ENCODE assay signal across 8 cellular contexts in the genomic region with DNA sequence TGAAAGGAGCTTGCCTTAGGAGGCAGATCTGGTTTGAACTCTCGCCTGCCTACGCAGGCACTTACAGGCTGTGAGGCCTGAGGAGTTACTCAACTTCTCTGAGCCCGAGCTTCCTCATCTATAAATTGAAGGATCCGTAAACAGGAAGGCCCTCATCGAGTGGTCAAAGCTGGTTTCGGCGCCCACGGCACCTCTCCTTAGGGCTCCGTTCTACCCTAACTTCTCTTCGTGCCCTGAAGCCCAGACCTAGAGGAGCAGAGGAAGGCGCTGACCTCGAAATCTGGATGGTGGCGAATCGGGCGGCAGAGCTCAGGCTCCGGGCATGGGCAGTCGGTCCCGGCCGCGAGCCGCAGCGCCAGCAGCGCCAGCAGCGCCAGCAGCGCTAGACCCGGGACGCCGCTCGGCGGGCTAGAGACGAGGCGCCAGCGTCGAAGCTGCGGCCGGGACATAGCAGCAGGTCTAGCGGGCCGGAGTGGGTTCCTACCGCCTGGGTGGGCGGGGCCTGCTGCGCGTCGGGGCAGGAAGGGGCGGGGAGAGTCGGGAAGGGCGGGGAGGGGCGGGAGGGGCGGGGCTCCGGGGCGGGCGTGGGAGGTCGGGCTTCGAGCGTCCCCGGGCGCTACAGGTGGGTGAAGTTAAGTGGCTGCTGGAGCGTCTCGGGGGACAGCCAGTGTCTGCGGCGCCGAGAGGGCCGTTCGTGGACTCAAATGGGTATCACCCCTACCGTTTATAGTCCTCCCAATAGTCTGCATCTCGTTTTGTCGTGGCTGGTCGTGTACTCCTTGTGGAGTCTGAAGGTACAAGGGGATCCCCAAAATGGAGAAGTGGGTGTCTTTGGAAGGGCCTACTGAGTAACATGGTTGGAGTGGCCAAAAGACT. TPM values are rescaled to one million over a fixed set of nuclear protein-coding genes. Genes with fewer than 3 reads are reported as not detected.
A peak's percentile ranks its signal among the peaks of the same experiment; 100 is the strongest.
DNase-seq lines count a peak whose midpoint lies in the region; ATAC-seq and TF ChIP-seq lines count a peak whose summit lies in the region.

A gene with protein sequence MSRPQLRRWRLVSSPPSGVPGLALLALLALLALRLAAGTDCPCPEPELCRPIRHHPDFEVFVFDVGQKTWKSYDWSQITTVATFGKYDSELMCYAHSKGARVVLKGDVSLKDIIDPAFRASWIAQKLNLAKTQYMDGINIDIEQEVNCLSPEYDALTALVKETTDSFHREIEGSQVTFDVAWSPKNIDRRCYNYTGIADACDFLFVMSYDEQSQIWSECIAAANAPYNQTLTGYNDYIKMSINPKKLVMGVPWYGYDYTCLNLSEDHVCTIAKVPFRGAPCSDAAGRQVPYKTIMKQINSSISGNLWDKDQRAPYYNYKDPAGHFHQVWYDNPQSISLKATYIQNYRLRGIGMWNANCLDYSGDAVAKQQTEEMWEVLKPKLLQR (minus strand): TSS at position 474 of the 876 bp plus-strand sequence. CDS start 25 bp downstream, at position 449.

- H3K27me3 Mint-ChIP-seq in GM23338 (ENCODE audit: insufficient read depth, low read depth, poor library complexity) = peaks cover 9% of the 10 kb centered on the region
- no peaks in the 10 kb centered on the region for H3K27me3 Mint-ChIP-seq in natural killer cell treated with Interleukin-12 subunit alpha and Interleukin-12 subunit beta and Interleukin-15 and Interleukin-18, amount 100 ng/mL, for 72 hours

- H3K27me3 ChIP-seq in GM23338 (ENCODE audit: insufficient read depth) (no peaks in the 10 kb centered on the region), RWPE2 (ENCODE audit: insufficient read depth, poor library complexity, severe bottlenecking) (no peaks in the 10 kb centered on the region)

- no peaks in the 10 kb centered on the region for H3K9me3 ChIP-seq in RWPE2 (ENCODE audit: severe bottlenecking)

- peaks cover 6% of the 10 kb centered on the region; the same call in 1 of the 2 replicates for H3K9me2 ChIP-seq in GM23338 (ENCODE audit: insufficient read depth)

- H3K79me2 ChIP-seq in GM23338 (replicated peaks; ENCODE audit: insufficient read depth) = no peaks in the 10 kb centered on the region

- H3K27ac Mint-ChIP-seq in GM23338 = peak within 1 kb of the TSS; percentile 91
- H3K27ac Mint-ChIP-seq in natural killer cell treated with Interleukin-12 subunit alpha and Interleukin-12 subunit beta and Interleukin-15 and Interleukin-18, amount 100 ng/mL, for 72 hours = peak within 1 kb of the TSS; percentile 92 to 99

- no peaks in the 10 kb centered on the region for H3K9me3 Mint-ChIP-seq in GM23338
- H3K9me3 Mint-ChIP-seq in natural killer cell treated with Interleukin-12 subunit alpha and Interleukin-12 subunit beta and Interleukin-15 and Interleukin-18, amount 100 ng/mL, for 72 hours = no peaks in the 10 kb centered on the region

- H3K36me3 ChIP-seq in GM23338 (ENCODE audit: insufficient read depth) = no peaks in the 10 kb centered on the region
- peaks cover 5% of the 10 kb centered on the region; the same call in 1 of the 2 replicates for H3K36me3 ChIP-seq in RWPE2 (ENCODE audit: low read depth)

- H3F3A ChIP-seq in GM23338 (replicated peaks; ENCODE audit: low read depth) = 0 out of 2 replicates have a peak, but pooled peaks cover 6% of the 10 kb centered on the region

- H3K4me3 Mint-ChIP-seq in GM23338 = peak within 1 kb of the TSS; percentile 82
- H3K4me3 Mint-ChIP-seq in natural killer cell treated with Interleukin-12 subunit alpha and Interleukin-12 subunit beta and Interleukin-15 and Interleukin-18, amount 100 ng/mL, for 72 hours = peak within 1 kb of the TSS; percentile 98

- TF ChIP-seq CTCF in GM23338 (conservative IDR thresholded peaks at IDR 0.05; ENCODE audit: low read depth in 2 of 2) (no peak), RWPE2 (IDR thresholded peaks at IDR 0.05; ENCODE audit: poor library complexity, severe bottlenecking) (no peak), fibroblast of pulmonary artery (IDR thresholded peaks at IDR 0.05; ENCODE audit: low read length, missing control alignments) (no peak)

- H3K4me1 Mint-ChIP-seq in GM23338 = peaks cover 37% of the 10 kb centered on the region
- H3K4me1 Mint-ChIP-seq in natural killer cell treated with Interleukin-12 subunit alpha and Interleukin-12 subunit beta and Interleukin-15 and Interleukin-18, amount 100 ng/mL, for 72 hours (ENCODE audit: low read depth in 2 of 2) = peaks cover 34 to 38% of the 10 kb centered on the region in 2 donors

- peaks cover 2% of the 10 kb centered on the region; the same call in 1 of the 3 replicates for H3K36me3 Mint-ChIP-seq in GM23338 (ENCODE audit: low read depth)
- H3K36me3 Mint-ChIP-seq in natural killer cell treated with Interleukin-12 subunit alpha and Interleukin-12 subunit beta and Interleukin-15 and Interleukin-18, amount 100 ng/mL, for 72 hours = peaks cover 17% of the 10 kb centered on the region

- H3K27ac ChIP-seq in GM23338 (ENCODE audit: low read depth) (peak within 1 kb of the TSS; percentile 64), RWPE2 (ENCODE audit: poor library complexity, severe bottlenecking) (peak within 1 kb of the TSS; percentile 79)

- H2AFZ ChIP-seq in GM23338 = peak within 1 kb of the TSS; percentile 92

- H3K4me3 ChIP-seq in GM23338 = peak within 1 kb of the TSS; percentile 71
- H3K4me3 ChIP-seq in RWPE2 (ENCODE audit: severe bottlenecking) = peak within 1 kb of the TSS; percentile 61
- H3K4me3 ChIP-seq in fibroblast of pulmonary artery (replicated peaks; ENCODE audit: low read depth, low read length) = peak within 1 kb of the TSS; percentile 71

- peak; percentile 95 for ATAC-seq in GM23338
- ATAC-seq in RWPE2 (ENCODE audit: low read depth) = peak; percentile 88
- peak; percentile 95 to 97 for ATAC-seq in natural killer cell treated with Interleukin-12 subunit alpha and Interleukin-12 subunit beta and Interleukin-15 and Interleukin-18, amount 100 ng/mL, for 72 hours
- peak; percentile 88 for ATAC-seq in stimulated activated naive CD8-positive, alpha-beta T cell treated with anti-CD3 and anti-CD28 coated beads, Interleukin-15, Interleukin-2, amounts not matched to agents 100 U/mL and 50 U/mL, for 24 hours

- peak; percentile 89 for DNase-seq in EH (ENCODE audit: low read depth)
- peak; percentile 95 for DNase-seq in GM23338 (ENCODE audit: low spot score)
- peak; percentile 83 to 86 for DNase-seq in Kasumi-1 (lab: John Stamatoyannopoulos, UW)
- peak; percentile 82 for DNase-seq in RWPE2 (ENCODE audit: low spot score)
- DNase-seq in activated effector memory CD4-positive, alpha-beta T cell treated with Interleukin-2 at 50 U/mL for 16 hours = peak; percentile 73
- DNase-seq in fibroblast of pulmonary artery (ENCODE audit: low read depth) = peak; percentile 87
- peak; percentile 90 for DNase-seq in natural killer cell treated with Interleukin-12 subunit alpha and Interleukin-12 subunit beta and Interleukin-15 and Interleukin-18, amount 100 ng/mL, for 72 hours (ENCODE audit: low spot score)
- peak; percentile 89 for DNase-seq in stimulated activated naive CD8-positive, alpha-beta T cell treated with anti-CD3 and anti-CD28 coated beads, Interleukin-15, Interleukin-2, amounts not matched to agents 100 U/mL and 50 U/mL, for 24 hours

- no peaks in the 10 kb centered on the region for H4K20me1 ChIP-seq in GM23338 (replicated peaks; ENCODE audit: insufficient read depth)

- H3K4me2 ChIP-seq in GM23338 = peak within 1 kb of the TSS; percentile 75

- H3K4me1 ChIP-seq in GM23338 (ENCODE audit: insufficient read depth) = peaks cover 24% of the 10 kb centered on the region
- H3K4me1 ChIP-seq in RWPE2 (ENCODE audit: insufficient read depth, poor library complexity, severe bottlenecking) = peaks cover 17% of the 10 kb centered on the region

TF ChIP-seq in GM23338, 12 proteins besides CTCF, POLR2A, EP300 and RAD21:
- TF ChIP-seq NANOG (IDR thresholded peaks at IDR 0.05; ENCODE audit: borderline replicate concordance) = no peak
- TF ChIP-seq POLR2AphosphoS5 (IDR thresholded peaks at IDR 0.05; ENCODE audit: low read depth) = peak; percentile 88
TF ChIP-seq in GM23338: peak in this region for 1.

RNA-seq across cellular contexts. Expression of the gene that starts here (rescaled TPM):
- total RNA-seq in GM23338 (2014; rRNA removed; shearing (Covaris generic)) = 5.1 and 5.2 TPM in 2 replicates
- polyA plus RNA-seq in GM23338 (2016; fragmentation: Nextera tagmentation; extraction: Ambion mirVana) = 2.9 and 4.3 TPM in 2 replicates
- 10 to 100 TPM; 10.1 to 20.9 TPM for total RNA-seq in natural killer cell treated with Interleukin-12 subunit alpha and Interleukin-12 subunit beta and Interleukin-15 and Interleukin-18, amount 100 ng/mL, for 72 hours

Comparison
In these comparisons a context has a peak if more than half of its experiments do, and no peak if none do; other contexts are left out.
1. Peak in every context shown above with its lines: DNase-seq, ATAC-seq, H3K4me3 ChIP-seq and H3K27ac ChIP-seq.